Comparison of ENCODE assay signal across 11 cellular contexts in the genomic region with DNA sequence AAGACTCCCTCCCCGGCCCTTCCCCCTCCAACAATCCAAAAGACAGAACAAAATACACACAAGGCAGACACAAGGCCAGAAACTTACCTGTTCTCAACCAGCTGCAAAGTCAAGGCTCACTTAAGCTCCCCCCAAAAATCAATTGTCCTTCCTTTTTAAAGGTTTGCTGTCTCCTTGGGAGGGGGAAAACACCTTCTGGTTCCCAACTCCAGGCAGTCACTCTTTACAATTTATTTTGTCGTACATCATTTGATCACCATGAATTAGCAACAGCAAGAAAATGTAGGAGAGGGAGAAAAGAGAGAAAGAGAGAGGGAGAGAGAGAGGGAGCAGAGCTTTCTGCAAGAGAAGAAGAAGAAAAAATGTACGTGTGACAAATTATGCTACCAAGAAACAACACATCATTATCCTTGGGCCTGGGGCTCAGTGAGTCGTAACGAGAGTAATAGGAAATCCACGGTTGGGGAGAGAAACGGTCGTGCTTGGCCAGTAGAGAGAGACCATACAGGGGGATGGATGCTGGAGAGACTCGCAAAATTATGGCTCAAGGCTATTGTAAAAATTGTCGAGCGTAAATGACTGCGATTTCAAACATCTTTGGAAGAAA. TPM values are rescaled to one million over a fixed set of nuclear protein-coding genes. Genes with fewer than 3 reads are reported as not detected.
DNase-seq lines count a peak whose midpoint lies in the region; ATAC-seq, FAIRE-seq and TF ChIP-seq lines count a peak whose summit lies in the region.
"Had no signal": no experiment of that assay in that cellular context is flagged by ENCODE, and none has a peak within 500 bp of the region (broad histone marks: within the 10 kb centered on the region; RNA-seq: fewer than 3 reads in every experiment).

A gene with protein sequence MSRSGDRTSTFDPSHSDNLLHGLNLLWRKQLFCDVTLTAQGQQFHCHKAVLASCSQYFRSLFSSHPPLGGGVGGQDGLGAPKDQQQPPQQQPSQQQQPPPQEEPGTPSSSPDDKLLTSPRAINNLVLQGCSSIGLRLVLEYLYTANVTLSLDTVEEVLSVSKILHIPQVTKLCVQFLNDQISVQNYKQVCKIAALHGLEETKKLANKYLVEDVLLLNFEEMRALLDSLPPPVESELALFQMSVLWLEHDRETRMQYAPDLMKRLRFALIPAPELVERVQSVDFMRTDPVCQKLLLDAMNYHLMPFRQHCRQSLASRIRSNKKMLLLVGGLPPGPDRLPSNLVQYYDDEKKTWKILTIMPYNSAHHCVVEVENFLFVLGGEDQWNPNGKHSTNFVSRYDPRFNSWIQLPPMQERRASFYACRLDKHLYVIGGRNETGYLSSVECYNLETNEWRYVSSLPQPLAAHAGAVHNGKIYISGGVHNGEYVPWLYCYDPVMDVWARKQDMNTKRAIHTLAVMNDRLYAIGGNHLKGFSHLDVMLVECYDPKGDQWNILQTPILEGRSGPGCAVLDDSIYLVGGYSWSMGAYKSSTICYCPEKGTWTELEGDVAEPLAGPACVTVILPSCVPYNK (minus strand): TSS at position 444 of the 607 bp plus-strand sequence. CDS start 2,432 bp downstream, outside the sequence.

- H3K9me3 ChIP-seq in heart right ventricle = no peaks in the 10 kb centered on the region
- H3K9me3 ChIP-seq in GM12878 (replicated peaks; ENCODE audit: control insufficient read depth, insufficient read depth, low read length) = no peaks in the 10 kb centered on the region
- H3K9me3 ChIP-seq in naive thymus-derived CD4-positive, alpha-beta T cell (ENCODE audit: control insufficient read depth in 2 of 3, low read length in 3 of 3) = no peaks in the 10 kb centered on the region
- no peaks in the 10 kb centered on the region for H3K9me3 ChIP-seq in uterus

- peak within 1 kb of the TSS; percentile 8 to 59 (median 46) for H3K4me3 ChIP-seq in heart right ventricle
- H3K4me3 ChIP-seq in GM12878 = no peak within 1 kb of the TSS
- no peak within 1 kb of the TSS for H3K4me3 ChIP-seq in naive thymus-derived CD4-positive, alpha-beta T cell (ENCODE audit: low read length)
- peak within 1 kb of the TSS; percentile 33 to 36 for H3K4me3 ChIP-seq in uterus

- no peak for TF ChIP-seq RAD21 in GM12878 (IDR thresholded peaks at IDR 0.05; ENCODE audit: insufficient read depth, low read depth, low read length)

- H3K27me3 ChIP-seq in heart right ventricle = peaks cover 22 to 58% (median 39%) of the 10 kb centered on the region in 7 donors
- peaks cover 12 to 15% of the 10 kb centered on the region in 2 experiments for H3K27me3 ChIP-seq in GM12878 (replicated peaks in 1 of 2; ENCODE audit: control insufficient read depth in 2 of 2, insufficient read depth in 2 of 2, low read length in 1 of 2)
- H3K27me3 ChIP-seq in naive thymus-derived CD4-positive, alpha-beta T cell (ENCODE audit: control insufficient read depth in 2 of 2, insufficient read depth in 2 of 2, low read length in 2 of 2) = peaks cover 0 to 13% of the 10 kb centered on the region in 2 donors
- H3K27me3 ChIP-seq in uterus = no peaks in the 10 kb centered on the region

- peaks cover 52 to 68% (median 58%) of the 10 kb centered on the region in 5 donors for H3K27me3 Mint-ChIP-seq in naive thymus-derived CD4-positive, alpha-beta T cell

- CTCF ChIA-PET in GM12878 (lab: Yijun Ruan, JAX) (no interaction called here), HEK293T (lab: Yijun Ruan, JAX) (interaction anchor here (1.1 to 1.2 kb wide), 2 partner anchors 14 to 19 kb away, joined by 3 read pairs; no protein-coding TSS in a partner anchor)
- CTCF ChIA-PET in naive thymus-derived CD4-positive, alpha-beta T cell (lab: Charles Lee) = no interaction called here

- no peak for FAIRE-seq in GM12878 (lab: Jason Lieb, UNC)

- H3K27ac ChIP-seq in heart right ventricle (no peak within 1 kb of the TSS), GM12878 (ENCODE audit: control insufficient read depth, insufficient read depth) (no peak within 1 kb of the TSS), uterus (peak within 1 kb of the TSS in 1 of 2 donors; percentile 65)
- no peak within 1 kb of the TSS for H3K27ac ChIP-seq in naive thymus-derived CD4-positive, alpha-beta T cell (ENCODE audit: low read depth, low read length)

- no peaks in the 10 kb centered on the region for H3K79me2 ChIP-seq in GM12878 (ENCODE audit: control insufficient read depth, insufficient read depth, low read length)

- POLR2A ChIA-PET in GM12878 (lab: Charles Lee) (no interaction called here), HEK293T (lab: Yijun Ruan, JAX) (interaction anchor here (0.7 to 2.4 kb wide), 4 partner anchors 9 to 302 kb away, joined by 3 to 13 read pairs (median 4); a partner anchor contains a TSS)
- POLR2A ChIA-PET in naive thymus-derived CD4-positive, alpha-beta T cell (lab: Charles Lee) = no interaction called here

- no peak within 1 kb of the TSS for H3K27ac Mint-ChIP-seq in naive thymus-derived CD4-positive, alpha-beta T cell
- H3K27ac Mint-ChIP-seq: CD4-positive, CD25-positive, alpha-beta regulatory T cell had no signal

- RAD21 ChIA-PET in GM12878 (lab: Charles Lee; ENCODE audit: unreplicated experiment) = no interaction called here

- DNase-seq in heart right ventricle = no peak
- no peak for DNase-seq in Right ventricle myocardium superior
- no peak for DNase-seq in GM12878 (ENCODE audit: low read depth, low spot score)
- DNase-seq in naive thymus-derived CD4-positive, alpha-beta T cell = no peak
- no peak for DNase-seq in uterus
- no peak for DNase-seq in mesenteric fat pad (ENCODE audit: low spot score)
- no peak for DNase-seq in HEK293T (ENCODE audit: extremely low spot score)
- no peak for DNase-seq in G401 (ENCODE audit: low spot score)
- DNase-seq: activated CD4-positive, CD25-positive, alpha-beta regulatory T cell; CD4-positive, CD25-positive, alpha-beta regulatory T cell had no signal

- H3K4me1 ChIP-seq in heart right ventricle (peaks cover 0 to 26% (median 19%) of the 10 kb centered on the region in 9 donors), GM12878 (ENCODE audit: control insufficient read depth, insufficient read depth, low read length) (no peaks in the 10 kb centered on the region), uterus (peaks cover 0 to 14% of the 10 kb centered on the region in 2 donors)
- H3K4me1 ChIP-seq in naive thymus-derived CD4-positive, alpha-beta T cell (ENCODE audit: control insufficient read depth in 2 of 2, insufficient read depth in 2 of 2, low read length in 2 of 2) = no peaks in the 10 kb centered on the region

- H3K4me1 Mint-ChIP-seq in naive thymus-derived CD4-positive, alpha-beta T cell = peaks cover 0 to 15% (median 6%) of the 10 kb centered on the region in 7 donors

- peaks cover 0 to 3% (median 0%) of the 10 kb centered on the region in 11 donors for H3K9me3 Mint-ChIP-seq in naive thymus-derived CD4-positive, alpha-beta T cell

- no peak for TF ChIP-seq POLR2A in GM12878 (IDR thresholded peaks at IDR 0.05; ENCODE audit: low read depth, low read length)
- TF ChIP-seq POLR2A in uterus (IDR thresholded peaks at IDR 0.05) = no peak

- 44 to 45% methylated on average over 12 of the region's 12 CpGs for WGBS in heart right ventricle, 2 donors
- 7% methylated on average over 11 of the region's 12 CpGs for WGBS in GM12878 (ENCODE audit: insufficient coverage, insufficient replicate concordance, low lambda C conversion rate, missing lambda C conversion rate)

- H3K36me3 ChIP-seq in heart right ventricle = no peaks in the 10 kb centered on the region
- no peaks in the 10 kb centered on the region for H3K36me3 ChIP-seq in GM12878 (ENCODE audit: control insufficient read depth in 2 of 2, insufficient read depth in 2 of 2, low read length in 1 of 2)
- no peaks in the 10 kb centered on the region for H3K36me3 ChIP-seq in naive thymus-derived CD4-positive, alpha-beta T cell (ENCODE audit: control insufficient read depth in 2 of 3, insufficient read depth in 3 of 3, low read length in 3 of 3)
- H3K36me3 ChIP-seq in uterus = no peaks in the 10 kb centered on the region

- ATAC-seq in heart right ventricle (no peak), Right ventricle myocardium superior (ENCODE audit: poor library complexity) (no peak), GM12878 (0 out of 3 replicates have a peak, but pooled peaks have one; percentile 31)
- ATAC-seq in naive thymus-derived CD4-positive, alpha-beta T cell = no peak

- H3K4me3 Mint-ChIP-seq in naive thymus-derived CD4-positive, alpha-beta T cell = peak within 1 kb of the TSS in 9 of 10 donors; percentile 2 to 73 (median 60)

- peak within 1 kb of the TSS; percentile 17; the same call in 1 of the 2 replicates for H3K4me2 ChIP-seq in GM12878 (ENCODE audit: control insufficient read depth, insufficient read depth)

- no TSS peak for BruUV-seq in GM12878 (replicated peaks; lab: Mats Ljungman, UMichigan)

- no peak within 1 kb of the TSS for H3K9ac ChIP-seq in GM12878 (ENCODE audit: control insufficient read depth, insufficient read depth, low read length)

- no peak for TF ChIP-seq EP300 in GM12878 (IDR thresholded peaks at IDR 0.05; ENCODE audit: borderline replicate concordance in 1 of 2, control insufficient read depth in 1 of 2, low read depth in 2 of 2, low read length in 2 of 2)

- no peaks in the 10 kb centered on the region for H4K20me1 ChIP-seq in GM12878 (ENCODE audit: control insufficient read depth, insufficient read depth)

- H3K36me3 Mint-ChIP-seq in naive thymus-derived CD4-positive, alpha-beta T cell = no peaks in the 10 kb centered on the region
- H3K36me3 Mint-ChIP-seq: CD4-positive, CD25-positive, alpha-beta regulatory T cell had no signal

- no peak within 1 kb of the TSS for H2AFZ ChIP-seq in GM12878 (ENCODE audit: control insufficient read depth, low read depth, low read length)

- intact Hi-C loops in heart right ventricle (cut with DNase I) = loop anchor here in 1 of 10 donors (5.0 kb wide), 1 partner anchor 40 kb away; no protein-coding TSS in a partner anchor
- intact Hi-C loops in Right ventricle myocardium superior (cut with DNase I) = no loop called here
- intact Hi-C loops in GM12878 (cut with micrococcal nuclease; ENCODE audit: unreplicated experiment) = no loop called here
- intact Hi-C loops in naive thymus-derived CD4-positive, alpha-beta T cell (cut with micrococcal nuclease) = no loop called here
- intact Hi-C loops in uterus (cut with DNase I; ENCODE audit: low total_unique reads) = no loop called here

- SMC1A ChIA-PET in GM12878 (lab: Charles Lee; ENCODE audit: uncharacterized antibody, unreplicated experiment) = no interaction called here

- in situ Hi-C loops in GM12878 (cut with MboI) (no loop called here), G401 (cut with HindIII; ENCODE audit: low sequenced_read_pairs) (no loop called here)

- TF ChIP-seq CTCF in heart right ventricle (IDR thresholded peaks at IDR 0.05) (no peak), GM12878 (IDR thresholded peaks at IDR 0.05 in 2 of 3, conservative IDR thresholded peaks at IDR 0.05 in 1 of 3; ENCODE audit: control insufficient read depth in 2 of 3, extremely low read depth in 1 of 3, insufficient read depth in 1 of 3, low read depth in 3 of 3, low read length in 3 of 3) (no peak), uterus (IDR thresholded peaks at IDR 0.05) (no peak)

RNA-seq across cellular contexts. Expression of the gene that starts here (rescaled TPM):
- total RNA-seq in heart right ventricle (under 1 TPM in 5 of 10 donors, not detected in 5; 0.04 to 0.28 (median 0.12) TPM), Right ventricle myocardium superior (not detected), GM12878 (2014; rRNA removed) (not detected in 2 replicates), GM12878 (2014; rRNA removed; fragmentation: Illumina TruSeq; extraction: Trizol) (not detected in 2 replicates), GM12878 (2021) (0.05 TPM in 1 of 2 replicates, not detected in the other), uterus (1 to 10 TPM; 2.6 to 9.5 (median 3.0) TPM), mesenteric fat pad (0.45 TPM)
- polyA plus RNA-seq in heart right ventricle (under 1 TPM; 0.04 to 0.15 TPM), GM12878 (2011; rRNA removed) (not detected in 2 replicates), GM12878 (2014; fragmentation: Illumina TruSeq; extraction: Trizol) (not detected in 2 replicates), GM12878 (2014; fragmentation: Nextera tagmentation; extraction: Ambion mirVana) (not detected), GM12878 (2014; rRNA removed) (not detected in 2 replicates), GM12878 (2016; fragmentation: Nextera tagmentation; extraction: Ambion mirVana) (under 1 TPM in 1 of 2 experiments, not detected in 1; 0.03 TPM)
- total RNA-seq in GM12878 (2013; cell fraction: nucleolus; rRNA removed) = 0.15 TPM in 1 of 2 replicates, not detected in the other
- polyA plus RNA-seq in GM12878 (2011; ENCODE audit: low read depth) = not detected
- not detected in 2 replicates for polyA plus RNA-seq in GM12878 (2011; cell fraction: cytosol; rRNA removed)
- polyA plus RNA-seq in GM12878 (2011; cell fraction: nucleus; rRNA removed) = not detected in 2 replicates
- polyA plus RNA-seq in GM12878 (2012) = not detected in 2 replicates
- not detected in 2 replicates for polyA minus RNA-seq in GM12878 (2011; rRNA and poly(A)+ RNA removed)
- not detected in 2 replicates for polyA minus RNA-seq in GM12878 (2011; cell fraction: cytosol; rRNA and poly(A)+ RNA removed)
- not detected in 2 replicates for polyA minus RNA-seq in GM12878 (2011; cell fraction: nucleus; rRNA and poly(A)+ RNA removed)
- total RNA-seq in naive thymus-derived CD4-positive, alpha-beta T cell = under 1 TPM in 2 of 5 experiments, not detected in 3; 0.29 to 0.59 TPM
- under 1 TPM in 1 of 2 donors, not detected in 1; 0.08 TPM for polyA plus RNA-seq in naive thymus-derived CD4-positive, alpha-beta T cell
- not detected in 2 replicates for total RNA-seq in G401 (2014; rRNA removed; shearing (Covaris generic))
- total RNA-seq: CD4-positive, CD25-positive, alpha-beta regulatory T cell; M059J had no signal

Comparison
In these comparisons a context has a peak if more than half of its experiments do, and no peak if none do; other contexts are left out.
1. Peak in ATAC-seq and H3K4me2 ChIP-seq in GM12878; RNA of the gene not detected or under 1 TPM.
2. H3K4me3 ChIP-seq: peak in heart right ventricle (10 of 10) and uterus (2 of 2); none in GM12878 (single experiment) and naive thymus-derived CD4-positive, alpha-beta T cell (single experiment).